9 cellular contexts compared by ENCODE assay signal in the genomic region with DNA sequence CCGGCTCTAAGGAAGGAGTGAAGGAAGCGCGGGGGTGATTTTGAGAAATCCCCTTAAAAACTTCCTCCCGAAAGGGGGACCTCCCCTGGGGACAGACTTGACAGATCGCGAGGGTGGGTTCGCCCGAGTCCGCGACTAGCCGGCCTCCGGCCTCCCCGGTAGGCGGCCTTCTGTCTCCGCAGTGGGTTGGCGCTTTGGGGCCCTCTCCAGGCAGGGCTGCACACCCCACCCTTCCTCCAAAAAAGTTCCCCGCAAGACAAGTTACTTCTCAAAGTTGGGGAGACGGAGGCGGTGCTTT. TPM values are rescaled to one million over a fixed set of nuclear protein-coding genes. Genes with fewer than 3 reads are reported as not detected.
A peak's percentile ranks its signal among the peaks of the same experiment; 100 is the strongest.
DNase-seq lines count a peak whose midpoint lies in the region; ATAC-seq lines count a peak whose summit lies in the region.
"Had no signal": no experiment of that assay in that cellular context is flagged by ENCODE, and none has a peak within 500 bp of the region (broad histone marks: within the 10 kb centered on the region; RNA-seq: fewer than 3 reads in every experiment).

No MANE protein-coding gene starts in this region.

- no peak overlapping the region for H3K9ac ChIP-seq in mesenchymal stem cell (ENCODE audit: low read length)

- peaks cover 10% of the 10 kb centered on the region for H3K4me1 ChIP-seq in mesenchymal stem cell (ENCODE audit: control insufficient read depth, insufficient read depth, low read depth, low read length)

- ATAC-seq in T-helper 17 cell: peak; percentile 77
- peak; percentile 82 for ATAC-seq in stimulated activated naive CD8-positive, alpha-beta T cell treated with anti-CD3 and anti-CD28 coated beads, Interleukin-15, amount 100 ng/mL, for 72 hours
- no peak for ATAC-seq in HG03135 (IDR thresholded peaks at IDR 0.05; ENCODE audit: unreplicated experiment)

- H2BK5ac ChIP-seq in mesenchymal stem cell (ENCODE audit: low read depth, low read length, poor library complexity, severe bottlenecking): no peak overlapping the region

- peak overlapping the region in 1 of 2 experiments; percentile 96 for H3K23ac ChIP-seq in mesenchymal stem cell (ENCODE audit: low read length in 2 of 2)

- DNase-seq in GDM1 (lab: John Stamatoyannopoulos, UW) (peak; percentile 53), T-helper 17 cell (peak in 1 of 3 donors; percentile 17), mesenchymal stem cell (peak; percentile 35), NAMALWA (ENCODE audit: low spot score) (no peak), NCI-H2081 treated with DMSO at 0.1 percent for 48 hours (lab: John Stamatoyannopoulos, UW) (no peak)
- peak in 1 of 2 donors; percentile 64 for DNase-seq in stimulated activated naive CD8-positive, alpha-beta T cell treated with anti-CD3 and anti-CD28 coated beads, Interleukin-15, amount 100 ng/mL, for 72 hours

- H3K4me2 ChIP-seq in mesenchymal stem cell (ENCODE audit: low read length, poor library complexity, severe bottlenecking): peak overlapping the region; percentile 72

- H3K79me1 ChIP-seq in mesenchymal stem cell (replicated peaks; ENCODE audit: low read length, poor library complexity, severe bottlenecking): no peaks in the 10 kb centered on the region

- 5% methylated on average over 18 of the region's 19 CpGs for WGBS in mesenchymal stem cell

- H2AK5ac ChIP-seq in mesenchymal stem cell (ENCODE audit: low read length, severe bottlenecking): no peak overlapping the region

- H3K36me3 Mint-ChIP-seq in T-helper 17 cell (ENCODE audit: low read depth): peaks cover 3% of the 10 kb centered on the region

- H3K4ac ChIP-seq in mesenchymal stem cell (ENCODE audit: low read depth in 1 of 2, low read length in 2 of 2): peak overlapping the region; percentile 46 to 87

- H2BK12ac ChIP-seq in mesenchymal stem cell (ENCODE audit: low read length in 2 of 2): peak overlapping the region in 1 of 2 experiments; percentile 87

- peak overlapping the region; percentile 56 for H2BK15ac ChIP-seq in mesenchymal stem cell (ENCODE audit: low read depth, poor library complexity, severe bottlenecking)

- H3K27me3 Mint-ChIP-seq in T-helper 17 cell: peaks cover 34% of the 10 kb centered on the region
- H3K27me3 Mint-ChIP-seq in stimulated activated naive CD8-positive, alpha-beta T cell treated with anti-CD3 and anti-CD28 coated beads, Interleukin-15, amount 100 ng/mL, for 72 hours: peaks cover 41% of the 10 kb centered on the region

- H3K4me1 Mint-ChIP-seq in T-helper 17 cell: peaks cover 41% of the 10 kb centered on the region
- H3K4me1 Mint-ChIP-seq in stimulated activated naive CD8-positive, alpha-beta T cell treated with anti-CD3 and anti-CD28 coated beads, Interleukin-15, amount 100 ng/mL, for 72 hours: peaks cover 52% of the 10 kb centered on the region

- peak overlapping the region; percentile 80 for H3K27ac Mint-ChIP-seq in T-helper 17 cell
- H3K27ac Mint-ChIP-seq in stimulated activated naive CD8-positive, alpha-beta T cell treated with anti-CD3 and anti-CD28 coated beads, Interleukin-15, amount 100 ng/mL, for 72 hours: peak overlapping the region; percentile 29 to 54

- peak overlapping the region; percentile 98 for H3K4me3 Mint-ChIP-seq in T-helper 17 cell
- H3K4me3 Mint-ChIP-seq in stimulated activated naive CD8-positive, alpha-beta T cell treated with anti-CD3 and anti-CD28 coated beads, Interleukin-15, amount 100 ng/mL, for 72 hours: peak overlapping the region; percentile 63 to 80

- H3K27me3 ChIP-seq in mesenchymal stem cell (ENCODE audit: control insufficient read depth in 1 of 2, insufficient read depth in 1 of 2, low read length in 2 of 2): peaks cover 8 to 84% of the 10 kb centered on the region in 2 experiments

- no peak overlapping the region for H4K91ac ChIP-seq in mesenchymal stem cell (ENCODE audit: low read length)

- peak overlapping the region; percentile 10 for H3K27ac ChIP-seq in cingulate gyrus (ENCODE audit: low read depth, low read length)
- H3K27ac ChIP-seq in mesenchymal stem cell (ENCODE audit: low read length, poor library complexity, severe bottlenecking): no peak overlapping the region
- H3K27ac ChIP-seq: epithelial cell of prostate had no signal

- peaks cover 0 to 3% of the 10 kb centered on the region in 2 experiments for H3K36me3 ChIP-seq in mesenchymal stem cell (ENCODE audit: control insufficient read depth in 1 of 2, insufficient read depth in 2 of 2, low read depth in 1 of 2, low read length in 2 of 2)

- no peak overlapping the region for H2AFZ ChIP-seq in mesenchymal stem cell (ENCODE audit: low read depth, low read length)

- H3K9me3 ChIP-seq in T-helper 17 cell (ENCODE audit: control insufficient read depth, low read length, poor library complexity, severe bottlenecking): no peaks in the 10 kb centered on the region
- H3K9me3 ChIP-seq in mesenchymal stem cell (ENCODE audit: control insufficient read depth, low read length): no peaks in the 10 kb centered on the region

- peak overlapping the region in 1 of 2 experiments; percentile 94 for H3K14ac ChIP-seq in mesenchymal stem cell (ENCODE audit: low read length in 2 of 2)

- peak overlapping the region in 1 of 2 experiments; percentile 88 for H3K18ac ChIP-seq in mesenchymal stem cell (ENCODE audit: low read depth in 1 of 2, low read length in 2 of 2)

- peak overlapping the region; percentile 63 to 70 for H3K4me3 ChIP-seq in mesenchymal stem cell (ENCODE audit: insufficient read depth in 1 of 2, low read depth in 1 of 2, low read length in 2 of 2)

- H3K9me3 Mint-ChIP-seq in stimulated activated naive CD8-positive, alpha-beta T cell treated with anti-CD3 and anti-CD28 coated beads, Interleukin-15, amount 100 ng/mL, for 72 hours: no peaks in the 10 kb centered on the region

- peak overlapping the region; percentile 73 for H2BK120ac ChIP-seq in mesenchymal stem cell (ENCODE audit: low read depth, low read length)

- peak overlapping the region; percentile 85 for H4K8ac ChIP-seq in mesenchymal stem cell (ENCODE audit: low read length)

RNA-seq across cellular contexts. Expression of gene HOPX, which starts 24.8 kb away (rescaled TPM):
- total RNA-seq in T-helper 17 cell: 10 to 100 TPM; 17.6 to 30.7 TPM
- polyA plus RNA-seq in mesenchymal stem cell (2013, experiment 1 of 2): 11.9 TPM
- polyA plus RNA-seq in mesenchymal stem cell (2013, experiment 2 of 2): 11.5 TPM

Comparison
In these comparisons a context has a peak if more than half of its experiments do, and no peak if none do; other contexts are left out.
1. DNase-seq: peak in GDM1 (single experiment) and mesenchymal stem cell (single experiment); none in NAMALWA (single experiment) and NCI-H2081 treated with DMSO at 0.1 percent for 48 hours (single experiment).